1 cellular context compared by ENCODE assay signal in the genomic region with DNA sequence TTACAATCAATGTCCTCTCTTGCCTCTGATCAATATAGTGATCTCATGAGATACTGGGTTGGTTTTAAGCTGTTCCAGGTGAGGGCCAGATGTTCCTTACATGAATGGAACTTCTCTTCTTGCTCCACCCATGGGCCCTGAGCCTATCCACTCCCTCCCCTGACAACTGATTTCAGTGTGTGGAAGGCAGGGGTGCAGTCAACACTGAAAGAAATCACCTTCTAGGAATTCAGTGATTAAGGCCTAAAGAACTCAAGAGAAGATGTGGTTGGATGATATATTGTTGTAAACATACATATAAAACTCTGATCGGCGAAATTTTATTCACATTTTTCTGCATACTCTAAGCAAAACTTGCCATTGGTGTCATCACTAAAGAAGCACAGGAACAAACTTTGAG.
TF ChIP-seq lines count a peak whose summit lies in the region.

No MANE protein-coding gene starts in this region.

TF ChIP-seq in HCT116, 20 proteins besides CTCF, POLR2A, EP300 and RAD21 (continued from another document):
- no peak for TF ChIP-seq REST (IDR thresholded peaks at IDR 0.05; ENCODE audit: low read depth)
- TF ChIP-seq JUND (IDR thresholded peaks at IDR 0.05): no peak
- no peak for TF ChIP-seq MAX (IDR thresholded peaks at IDR 0.05)
- no peak for TF ChIP-seq EZH2 (IDR thresholded peaks at IDR 0.05)
- TF ChIP-seq YY1 (IDR thresholded peaks at IDR 0.05; ENCODE audit: extremely low read depth, insufficient replicate concordance, low read depth, low read length): no peak
- no peak for TF ChIP-seq POLR2AphosphoS5 (IDR thresholded peaks at IDR 0.05; ENCODE audit: low read depth, low read length)
- no peak for TF ChIP-seq CBX3 (IDR thresholded peaks at IDR 0.05; ENCODE audit: low read depth)
- TF ChIP-seq ELF1 (IDR thresholded peaks at IDR 0.05; ENCODE audit: borderline replicate concordance, low read depth): no peak
